ENCODE assay signal across 22 cellular contexts in genomic region chr17:49297141-49297540, GRCh38.
DNase-seq lines count a peak whose midpoint lies in the region; ATAC-seq, FAIRE-seq and TF ChIP-seq lines count a peak whose summit lies in the region.
"Had no signal": no experiment of that assay in that cellular context is flagged by ENCODE, and none has a peak within 500 bp of the region (broad histone marks: within the 10 kb centered on the region; RNA-seq: fewer than 3 reads in every experiment).

No MANE protein-coding gene starts in this region.

- TF ChIP-seq RAD21 in A549 (conservative IDR thresholded peaks at IDR 0.05 in 1 of 2, IDR thresholded peaks at IDR 0.05 in 1 of 2): no peak
- TF ChIP-seq RAD21 in HCT116 (IDR thresholded peaks at IDR 0.05; ENCODE audit: low read depth): no peak

- peaks cover 5 to 10% of the 10 kb centered on the region in 2 experiments; a peak in 3 of 4 replicates for H3K36me3 ChIP-seq in HCT116 (ENCODE audit: control insufficient read depth in 1 of 2, insufficient read depth in 2 of 2, low read length in 2 of 2)
- H3K36me3 ChIP-seq in colonic mucosa: no peaks in the 10 kb centered on the region
- peaks cover 12 to 18% of the 10 kb centered on the region in 2 donors for H3K36me3 ChIP-seq in mucosa of rectum (ENCODE audit: control insufficient read depth in 2 of 2, insufficient read depth in 2 of 2, low read length in 2 of 2)

- H3K4me2 ChIP-seq in A549: no peak overlapping the region
- no peak overlapping the region for H3K4me2 ChIP-seq in HCT116 (ENCODE audit: low read length)
- H3K4me2 ChIP-seq: PC-9, SK-N-SH had no signal

- H3K27ac ChIP-seq in A549: no peak overlapping the region
- no peak overlapping the region for H3K27ac ChIP-seq in HCT116 (ENCODE audit: low read depth, low read length)
- H3K27ac ChIP-seq in colonic mucosa: peak overlapping the region; percentile 30
- H3K27ac ChIP-seq in mucosa of rectum (ENCODE audit: low read depth in 2 of 2, low read length in 2 of 2): peak overlapping the region; percentile 6 to 7
- H3K27ac ChIP-seq: PC-9 had no signal

- TF ChIP-seq EP300 in A549 (IDR thresholded peaks at IDR 0.05): no peak

- H3K27me3 ChIP-seq in HCT116 (ENCODE audit: insufficient read depth, low read length) (no peaks in the 10 kb centered on the region), colonic mucosa (no peaks in the 10 kb centered on the region), mucosa of rectum (ENCODE audit: control insufficient read depth in 2 of 2, insufficient read depth in 2 of 2, low read length in 2 of 2) (no peaks in the 10 kb centered on the region)
- H3K27me3 ChIP-seq: BE2C had no signal

- no peaks in the 10 kb centered on the region; the same call in 1 of the 2 replicates for H4K20me1 ChIP-seq in HCT116 (ENCODE audit: insufficient read depth)

- 42% methylated on average over 3 of the region's 3 CpGs for WGBS in A549 (ENCODE audit: missing lambda C conversion rate)

- H3K9ac ChIP-seq in HCT116 (ENCODE audit: low read length) (no peak overlapping the region), colonic mucosa (ENCODE audit: low read depth in 2 of 2, low read length in 2 of 2) (no peak overlapping the region), mucosa of rectum (ENCODE audit: low read depth in 1 of 2, low read length in 2 of 2) (peak overlapping the region in 1 of 2 donors; percentile 9)
- H3K9ac ChIP-seq: SK-N-SH had no signal

- DNase-seq in A549 (ENCODE audit: low read depth in 1 of 2, low spot score in 1 of 2): no peak
- DNase-seq in HCT116 (ENCODE audit: low read depth, low spot score): no peak
- peak; percentile 22 for DNase-seq in colonic mucosa
- DNase-seq in NCI-H1092 (lab: John Stamatoyannopoulos, UW): no peak
- no peak for DNase-seq in HuH-7 (ENCODE audit: low spot score)
- DNase-seq: 8988T; BE2C; CD4-positive, CD25-positive, alpha-beta regulatory T cell; COR-L47; DMS 273 treated with DMSO at 0.1 percent for 48 hours; DMS79 treated with DMSO at 0.1 percent for 48 hours; H9; Karpas-422; NCI-H1417 treated with DMSO at 0.1 percent for 48 hours; NCI-H187; NCI-H748 treated with DMSO at 0.1 percent for 48 hours; PC-9; RPMI8226; SHP77 treated with DMSO at 0.1 percent for 48 hours; SK-N-SH had no signal

- peak; percentile 72 for FAIRE-seq in A549 (lab: Jason Lieb, UNC)

- H3K79me2 ChIP-seq in HCT116 (ENCODE audit: insufficient read depth, low read length): no peaks in the 10 kb centered on the region

- TF ChIP-seq CTCF in A549 (IDR thresholded peaks at IDR 0.05) (no peak), HCT116 (IDR thresholded peaks at IDR 0.05 in 2 of 3, conservative IDR thresholded peaks at IDR 0.05 in 1 of 3; ENCODE audit: borderline replicate concordance in 1 of 3, insufficient read depth in 1 of 3, low read depth in 2 of 3, low read length in 2 of 3) (no peak), colonic mucosa (IDR thresholded peaks at IDR 0.05) (no peak)

- ATAC-seq in A549 (no peak), HCT116 (no peak), HG03354 (IDR thresholded peaks at IDR 0.05; ENCODE audit: poor library complexity, severe bottlenecking, unreplicated experiment) (no peak)

- TSS peak; percentile 18 for BruUV-seq in HCT116 (replicated peaks; lab: Mats Ljungman, UMichigan)

- H2AFZ ChIP-seq in HCT116 (ENCODE audit: low read depth, low read length, poor library complexity, severe bottlenecking): no peak overlapping the region
- H2AFZ ChIP-seq: PC-9 had no signal

- H3K4me1 ChIP-seq in A549: peaks cover 7% of the 10 kb centered on the region; the same call in 1 of the 3 replicates
- no peaks in the 10 kb centered on the region for H3K4me1 ChIP-seq in HCT116 (ENCODE audit: control insufficient read depth in 1 of 2, insufficient read depth in 2 of 2, low read length in 2 of 2)
- H3K4me1 ChIP-seq in colonic mucosa: no peaks in the 10 kb centered on the region
- peaks cover 0 to 10% of the 10 kb centered on the region in 2 donors for H3K4me1 ChIP-seq in mucosa of rectum (ENCODE audit: control insufficient read depth in 2 of 2, insufficient read depth in 2 of 2, low read length in 2 of 2)
- H3K4me1 ChIP-seq: BE2C had no signal

- no peaks in the 10 kb centered on the region for H3K9me3 ChIP-seq in A549
- no peaks in the 10 kb centered on the region for H3K9me3 ChIP-seq in HCT116 (ENCODE audit: control insufficient read depth in 1 of 2, insufficient read depth in 1 of 2, low read depth in 1 of 2, low read length in 2 of 2)
- H3K9me3 ChIP-seq in colonic mucosa: no peaks in the 10 kb centered on the region
- no peaks in the 10 kb centered on the region for H3K9me3 ChIP-seq in mucosa of rectum (ENCODE audit: control insufficient read depth in 2 of 2, low read length in 2 of 2)
- H3K9me3 ChIP-seq: BE2C, SK-N-SH had no signal

- intact Hi-C loops in HCT116 (cut with micrococcal nuclease) (no loop called here), colonic mucosa (cut with DNase I) (no loop called here)

- H3K9me2 ChIP-seq in HCT116 (ENCODE audit: insufficient read depth): no peaks in the 10 kb centered on the region
- H3K9me2 ChIP-seq: SK-N-SH had no signal

- RAD21 ChIA-PET in HCT116 (lab: Charles Lee; ENCODE audit: low non-redundant PET in 1 of 2, low total read pairs in 2 of 2, uncharacterized antibody in 2 of 2, unreplicated experiment in 2 of 2): no interaction called here

- CTCF ChIA-PET in A549 (lab: Yijun Ruan, JAX) (interaction anchor here (0.6 to 3.4 kb wide), 15 partner anchors 11 to 259 kb away, joined by 3 to 10 read pairs (median 4); no protein-coding TSS in a partner anchor), HCT116 (lab: Charles Lee) (interaction anchor here (0.9 to 1.6 kb wide), 6 partner anchors 19 to 264 kb away, joined by 3 to 5 read pairs (median 4); no protein-coding TSS in a partner anchor)

- TF ChIP-seq POLR2A in A549 (IDR thresholded peaks at IDR 0.05; ENCODE audit: low read length): no peak
- no peak for TF ChIP-seq POLR2A in HCT116 (IDR thresholded peaks at IDR 0.05; ENCODE audit: borderline replicate concordance, extremely low read depth, insufficient read depth, insufficient read length)

- POLR2A ChIA-PET in A549 (lab: Yijun Ruan, JAX): interaction anchor here (0.5 to 0.6 kb wide), 2 partner anchors 10 to 299 kb away, joined by 3 read pairs; no protein-coding TSS in a partner anchor
- POLR2A ChIA-PET in HCT116 (lab: Charles Lee): no interaction called here

- H3K4me3 ChIP-seq in A549 (no peak overlapping the region), HCT116 (replicated peaks in 1 of 2; ENCODE audit: low read depth in 1 of 2, low read length in 2 of 2) (no peak overlapping the region), colonic mucosa (no peak overlapping the region), mucosa of rectum (ENCODE audit: low read length in 2 of 2) (peak overlapping the region in 1 of 2 donors; percentile 7)
- H3K4me3 ChIP-seq: PC-9 had no signal

TF ChIP-seq in A549, 52 proteins besides CTCF, POLR2A, EP300 and RAD21:
- TF ChIP-seq CHD4 (IDR thresholded peaks at IDR 0.05; ENCODE audit: borderline replicate concordance) (no peak), HOXA7 (CRISPR knock-in tag; IDR thresholded peaks at IDR 0.05) (no peak), EHF (CRISPR knock-in tag; IDR thresholded peaks at IDR 0.05) (no peak), CBX8 (IDR thresholded peaks at IDR 0.05) (no peak), BHLHE40 (IDR thresholded peaks at IDR 0.05; ENCODE audit: low read depth, low read length) (no peak), GATA3 (IDR thresholded peaks at IDR 0.05; ENCODE audit: borderline replicate concordance) (no peak), HES2 (IDR thresholded peaks at IDR 0.05) (no peak), KDM5A (IDR thresholded peaks at IDR 0.05) (no peak), ESRRA (IDR thresholded peaks at IDR 0.05; ENCODE audit: borderline replicate concordance, low read length) (no peak), SREBF2 (IDR thresholded peaks at IDR 0.05) (no peak), CBX2 (IDR thresholded peaks at IDR 0.05; ENCODE audit: borderline replicate concordance, low read depth) (no peak)

TF ChIP-seq in HCT116, 20 proteins besides CTCF, POLR2A, EP300 and RAD21:
- TF ChIP-seq YY1 (IDR thresholded peaks at IDR 0.05; ENCODE audit: extremely low read depth, insufficient replicate concordance, low read depth, low read length): no peak
- TF ChIP-seq SIN3A (IDR thresholded peaks at IDR 0.05; ENCODE audit: low read depth): no peak
- TF ChIP-seq ZBTB33 (IDR thresholded peaks at IDR 0.05; ENCODE audit: extremely low read depth, insufficient replicate concordance, low read length): no peak
- no peak for TF ChIP-seq TCF7L2 (IDR thresholded peaks at IDR 0.05; ENCODE audit: borderline replicate concordance, extremely low read depth, insufficient read depth, insufficient read length)
- no peak for TF ChIP-seq SRF (IDR thresholded peaks at IDR 0.05; ENCODE audit: low read depth)
- TF ChIP-seq MAX (IDR thresholded peaks at IDR 0.05): no peak
- TF ChIP-seq EGR1 (IDR thresholded peaks at IDR 0.05; ENCODE audit: low read depth): no peak
- TF ChIP-seq CEBPB (IDR thresholded peaks at IDR 0.05; ENCODE audit: low read depth): no peak
- no peak for TF ChIP-seq SP1 (IDR thresholded peaks at IDR 0.05; ENCODE audit: low read depth)
- TF ChIP-seq ZFX (IDR thresholded peaks at IDR 0.05): no peak
- no peak for TF ChIP-seq FOSL1 (IDR thresholded peaks at IDR 0.05; ENCODE audit: low read depth)

Comparison
In these comparisons a context has a peak if more than half of its experiments do, and no peak if none do; other contexts are left out.
1. H3K27ac ChIP-seq: peak in colonic mucosa (single experiment) and mucosa of rectum (2 of 2); none in A549 (0 of 2) and HCT116 (single experiment).